ENCODE assay signal across 1 cellular context in genomic region chr1:22414244-22414751, GRCh38.
TF ChIP-seq lines count a peak whose summit lies in the region.

No MANE protein-coding gene starts in this region.

TF ChIP-seq in HepG2, 621 proteins besides CTCF, POLR2A, EP300 and RAD21 (continued from another document and continues in another):
- TF ChIP-seq ZBTB46 (CRISPR knock-in tag; IDR thresholded peaks at IDR 0.05; ENCODE audit: borderline replicate concordance) (no peak), IKZF5 (CRISPR knock-in tag; IDR thresholded peaks at IDR 0.05) (peak; percentile 59; the same call in 1 of the 2 replicates), ZNF282 (IDR thresholded peaks at IDR 0.05; ENCODE audit: partially characterized antibody) (no peak), ZSCAN9 (CRISPR knock-in tag; IDR thresholded peaks at IDR 0.05; ENCODE audit: borderline replicate concordance) (peak; percentile 21; the same call in 1 of the 2 replicates), ZMYM3 (CRISPR knock-in tag; IDR thresholded peaks at IDR 0.05) (peak; percentile 66), CHD2 (IDR thresholded peaks at IDR 0.05; ENCODE audit: low read depth, low read length) (no peak), FOXP1 (IDR thresholded peaks at IDR 0.05) (no peak), FOXP1 (CRISPR knock-in tag; IDR thresholded peaks at IDR 0.05) (peak; percentile 83), CSRNP1 (CRISPR knock-in tag; IDR thresholded peaks at IDR 0.05) (no peak; the same call in 1 of the 2 replicates), ZSCAN5A (CRISPR knock-in tag; IDR thresholded peaks at IDR 0.05; ENCODE audit: borderline replicate concordance) (no peak), EED (CRISPR knock-in tag; IDR thresholded peaks at IDR 0.05) (no peak), SIX4 (CRISPR knock-in tag; IDR thresholded peaks at IDR 0.05) (no peak), GATA4 (IDR thresholded peaks at IDR 0.05; ENCODE audit: borderline replicate concordance, low read depth) (no peak), NCOA1 (CRISPR knock-in tag; IDR thresholded peaks at IDR 0.05) (no peak), SNAPC4 (CRISPR knock-in tag; IDR thresholded peaks at IDR 0.05) (no peak), CEBPB (IDR thresholded peaks at IDR 0.05; ENCODE audit: borderline replicate concordance, low read depth, low read length) (no peak), ZFAT (CRISPR knock-in tag; conservative IDR thresholded peaks at IDR 0.05) (no peak), ZNF552 (CRISPR knock-in tag; IDR thresholded peaks at IDR 0.05; ENCODE audit: borderline replicate concordance) (no peak), NCOR1 (IDR thresholded peaks at IDR 0.05; ENCODE audit: borderline replicate concordance, low read length) (peak; percentile 43; the same call in 1 of the 2 replicates), ZBTB21 (CRISPR knock-in tag; IDR thresholded peaks at IDR 0.05) (no peak; the same call in 1 of the 2 replicates), GABPB1 (CRISPR knock-in tag; IDR thresholded peaks at IDR 0.05) (no peak), ADNP (CRISPR knock-in tag; IDR thresholded peaks at IDR 0.05) (no peak), HOXA3 (CRISPR knock-in tag; IDR thresholded peaks at IDR 0.05) (peak; percentile 78), MEIS2 (CRISPR knock-in tag; IDR thresholded peaks at IDR 0.05) (peak; percentile 75), BRCA1 (CRISPR knock-in tag; IDR thresholded peaks at IDR 0.05) (no peak), MLXIP (CRISPR knock-in tag; IDR thresholded peaks at IDR 0.05; ENCODE audit: borderline replicate concordance) (no peak), ZNF781 (CRISPR knock-in tag; IDR thresholded peaks at IDR 0.05; ENCODE audit: borderline replicate concordance, not compliant biosample characterization) (no peak), FOXK1 (CRISPR knock-in tag; IDR thresholded peaks at IDR 0.05; ENCODE audit: borderline replicate concordance, low read depth) (peak; percentile 91), ZNF280B (CRISPR knock-in tag; IDR thresholded peaks at IDR 0.05; ENCODE audit: borderline replicate concordance) (no peak), ZNF276 (CRISPR knock-in tag; IDR thresholded peaks at IDR 0.05; ENCODE audit: low read depth) (no peak), FOXO4 (CRISPR knock-in tag; conservative IDR thresholded peaks at IDR 0.05) (no peak), ZNF224 (CRISPR knock-in tag; IDR thresholded peaks at IDR 0.05) (no peak), ZNF382 (CRISPR knock-in tag; IDR thresholded peaks at IDR 0.05; ENCODE audit: borderline replicate concordance) (no peak), GATAD1 (CRISPR knock-in tag; IDR thresholded peaks at IDR 0.05) (no peak; the same call in 1 of the 2 replicates), ZFY (CRISPR knock-in tag; IDR thresholded peaks at IDR 0.05) (no peak), ZNF280D (CRISPR knock-in tag; IDR thresholded peaks at IDR 0.05) (no peak), CEBPG (CRISPR knock-in tag; IDR thresholded peaks at IDR 0.05) (peak; percentile 63; the same call in 1 of the 2 replicates)
